ENCODE assay signal across 13 cellular contexts in genomic region chr7:973312-973711, GRCh38. TPM values are rescaled to one million over a fixed set of nuclear protein-coding genes. Genes with fewer than 3 reads are reported as not detected.
DNase-seq lines count a peak whose midpoint lies in the region; ATAC-seq and TF ChIP-seq lines count a peak whose summit lies in the region.
"Had no signal": no experiment of that assay in that cellular context is flagged by ENCODE, and none has a peak within 500 bp of the region (broad histone marks: within the 10 kb centered on the region; RNA-seq: fewer than 3 reads in every experiment).

No MANE protein-coding gene starts in this region.

- ATAC-seq in CD8-positive, alpha-beta T cell = no peak
- ATAC-seq in HCT116 = no peak

- H2AK5ac ChIP-seq in mesendoderm (ENCODE audit: low read length) = no peak overlapping the region

- H3K56ac ChIP-seq in mesendoderm (ENCODE audit: low read length) = no peak overlapping the region

- no peaks in the 10 kb centered on the region for H3K9me3 Mint-ChIP-seq in CD8-positive, alpha-beta T cell
- H3K9me3 Mint-ChIP-seq in activated T-helper 2 cell treated with anti-CD3 and anti-CD28 coated beads, Interferon-gamma antibody, Interleukin-2, Interleukin-4, amounts not matched to agents 10 μg/mL and 5 μg/mL and 100 μg/mL, durations not matched to agents 14 hours and 24 hours and 36 hours = no peaks in the 10 kb centered on the region
- no peaks in the 10 kb centered on the region for H3K9me3 Mint-ChIP-seq in nephron

- POLR2A ChIA-PET in CD8-positive, alpha-beta T cell (lab: Charles Lee) = interaction anchor here (0.9 to 4.1 kb wide), 3 partner anchors 9 to 97 kb away, joined by 3 to 30 read pairs (median 4); partner anchors contain the start of gene GET4
- POLR2A ChIA-PET in HCT116 (lab: Charles Lee) = no interaction called here

- H3K18ac ChIP-seq in mesendoderm (ENCODE audit: low read length) = no peak overlapping the region

- no peaks in the 10 kb centered on the region for H3K27me3 ChIP-seq in CD8-positive, alpha-beta T cell (ENCODE audit: insufficient read depth, low read length)
- H3K27me3 ChIP-seq in HCT116 (ENCODE audit: insufficient read depth, low read length) (no peaks in the 10 kb centered on the region), esophagus muscularis mucosa (no peaks in the 10 kb centered on the region), mesendoderm (ENCODE audit: insufficient read depth, low read length, poor library complexity) (no peaks in the 10 kb centered on the region)

- TF ChIP-seq EP300 in esophagus muscularis mucosa (IDR thresholded peaks at IDR 0.05) = no peak

- H3K4me1 ChIP-seq in CD8-positive, alpha-beta T cell (ENCODE audit: insufficient read depth, low read length) = peaks cover 28% of the 10 kb centered on the region
- H3K4me1 ChIP-seq in HCT116 (ENCODE audit: control insufficient read depth in 1 of 2, insufficient read depth in 2 of 2, low read length in 2 of 2) (peaks cover 0 to 5% of the 10 kb centered on the region in 2 experiments; a peak in 2 of 4 replicates), esophagus muscularis mucosa (peaks cover 32 to 55% (median 48%) of the 10 kb centered on the region in 4 donors), mesendoderm (ENCODE audit: control insufficient read depth, low read depth, low read length) (peaks cover 2% of the 10 kb centered on the region)

- H3K27ac Mint-ChIP-seq in CD8-positive, alpha-beta T cell = no peak overlapping the region
- H3K27ac Mint-ChIP-seq in activated T-helper 2 cell treated with anti-CD3 and anti-CD28 coated beads, Interferon-gamma antibody, Interleukin-2, Interleukin-4, amounts not matched to agents 10 μg/mL and 5 μg/mL and 100 μg/mL, durations not matched to agents 14 hours and 24 hours and 36 hours = no peak overlapping the region
- H3K27ac Mint-ChIP-seq in nephron = no peak overlapping the region

- H2BK15ac ChIP-seq in mesendoderm (replicated peaks; ENCODE audit: low read depth) = no peak overlapping the region

- no TSS peak for BruUV-seq in HCT116 (replicated peaks; lab: Mats Ljungman, UMichigan)

- CTCF ChIA-PET in CD8-positive, alpha-beta T cell (lab: Charles Lee) = interaction anchor here (0.9 to 4.3 kb wide), 5 partner anchors 16 to 100 kb away, joined by 3 to 22 read pairs (median 10); no protein-coding TSS in a partner anchor
- CTCF ChIA-PET in HCT116 (lab: Charles Lee) = no interaction called here

- H3K9me2 ChIP-seq in HCT116 (ENCODE audit: insufficient read depth) = no peaks in the 10 kb centered on the region

- peaks cover 31% of the 10 kb centered on the region for H3K4me1 Mint-ChIP-seq in CD8-positive, alpha-beta T cell (ENCODE audit: low read depth)
- peaks cover 12% of the 10 kb centered on the region for H3K4me1 Mint-ChIP-seq in activated T-helper 2 cell treated with anti-CD3 and anti-CD28 coated beads, Interferon-gamma antibody, Interleukin-2, Interleukin-4, amounts not matched to agents 10 μg/mL and 5 μg/mL and 100 μg/mL, durations not matched to agents 14 hours and 24 hours and 36 hours (ENCODE audit: low read depth)
- peaks cover 21% of the 10 kb centered on the region for H3K4me1 Mint-ChIP-seq in nephron

- no peak overlapping the region for H2BK5ac ChIP-seq in mesendoderm (ENCODE audit: low read length)

- intact Hi-C loops in CD8-positive, alpha-beta T cell (cut with DNase I, micrococcal nuclease) = loop anchor here in 1 of 2 experiments (10.0 kb wide), 1 partner anchor 649 kb away; no protein-coding TSS in a partner anchor
- intact Hi-C loops in HCT116 (cut with micrococcal nuclease) (no loop called here), esophagus muscularis mucosa (cut with DNase I) (no loop called here)
- intact Hi-C loops in activated T-helper 2 cell treated with anti-CD3 and anti-CD28 coated beads, Interferon-gamma antibody, Interleukin-2, Interleukin-4, amounts not matched to agents 10 μg/mL and 5 μg/mL and 100 μg/mL, durations not matched to agents 14 hours and 24 hours and 36 hours (cut with micrococcal nuclease) = no loop called here

- H3K4me2 ChIP-seq in HCT116 (ENCODE audit: low read length) (peak overlapping the region; percentile 98; the same call in 1 of the 2 replicates), mesendoderm (ENCODE audit: low read length) (no peak overlapping the region)

- peaks cover 32% of the 10 kb centered on the region for H3K36me3 ChIP-seq in CD8-positive, alpha-beta T cell (ENCODE audit: insufficient read depth, low read length)
- H3K36me3 ChIP-seq in HCT116 (ENCODE audit: control insufficient read depth in 1 of 2, insufficient read depth in 2 of 2, low read length in 2 of 2) (peaks cover 27 to 28% of the 10 kb centered on the region in 2 experiments; a peak in 3 of 4 replicates), esophagus muscularis mucosa (peaks cover 39 to 53% (median 48%) of the 10 kb centered on the region in 4 donors), mesendoderm (ENCODE audit: control insufficient read depth, insufficient read depth, low read length) (peaks cover 10% of the 10 kb centered on the region)

- H3K79me1 ChIP-seq in mesendoderm (ENCODE audit: low read length) = peaks cover 12% of the 10 kb centered on the region

- TF ChIP-seq CTCF in CD8-positive, alpha-beta T cell (IDR thresholded peaks at IDR 0.05) = no peak
- TF ChIP-seq CTCF in HCT116 (IDR thresholded peaks at IDR 0.05 in 2 of 3, conservative IDR thresholded peaks at IDR 0.05 in 1 of 3; ENCODE audit: borderline replicate concordance in 1 of 3, insufficient read depth in 1 of 3, low read depth in 2 of 3, low read length in 2 of 3) = no peak
- TF ChIP-seq CTCF in nephron (IDR thresholded peaks at IDR 0.05; ENCODE audit: unreplicated experiment in 3 of 3) = no peak
- no peak for TF ChIP-seq CTCF in esophagus muscularis mucosa (IDR thresholded peaks at IDR 0.05)

- H3K4ac ChIP-seq in mesendoderm (ENCODE audit: low read depth, low read length) = no peak overlapping the region

- peaks cover 58% of the 10 kb centered on the region for H3K79me2 ChIP-seq in HCT116 (ENCODE audit: insufficient read depth, low read length)
- H3K79me2 ChIP-seq in mesendoderm (ENCODE audit: control insufficient read depth, insufficient read depth, low read length) = peaks cover 17% of the 10 kb centered on the region

- no peak overlapping the region for H2AFZ ChIP-seq in HCT116 (ENCODE audit: low read depth, low read length, poor library complexity, severe bottlenecking)

- H3K4me3 Mint-ChIP-seq in CD8-positive, alpha-beta T cell = peak overlapping the region; percentile 59
- H3K4me3 Mint-ChIP-seq in activated T-helper 2 cell treated with anti-CD3 and anti-CD28 coated beads, Interferon-gamma antibody, Interleukin-2, Interleukin-4, amounts not matched to agents 10 μg/mL and 5 μg/mL and 100 μg/mL, durations not matched to agents 14 hours and 24 hours and 36 hours (ENCODE audit: low read depth) = peak overlapping the region; percentile 60
- H3K4me3 Mint-ChIP-seq in nephron = peak overlapping the region; percentile 69 to 77 (median 69)

- H3K23ac ChIP-seq in mesendoderm (ENCODE audit: low read length) = no peak overlapping the region

- RAD21 ChIA-PET in HCT116 (lab: Charles Lee; ENCODE audit: low non-redundant PET in 1 of 2, low total read pairs in 2 of 2, uncharacterized antibody in 2 of 2, unreplicated experiment in 2 of 2) = no interaction called here

- no peak for TF ChIP-seq POLR2A in HCT116 (IDR thresholded peaks at IDR 0.05; ENCODE audit: borderline replicate concordance, extremely low read depth, insufficient read depth, insufficient read length)
- no peak for TF ChIP-seq POLR2A in esophagus muscularis mucosa (IDR thresholded peaks at IDR 0.05; ENCODE audit: low read depth)

- DNase-seq in CD8-positive, alpha-beta T cell = no peak
- DNase-seq in HCT116 (ENCODE audit: low read depth, low spot score) (no peak), DMS79 (lab: John Stamatoyannopoulos, UW) (no peak), esophagus muscularis mucosa (ENCODE audit: extremely low spot score) (no peak), mesendoderm (no peak)
- DNase-seq in activated T-helper 2 cell treated with anti-CD3 and anti-CD28 coated beads, Interferon-gamma antibody, Interleukin-2, Interleukin-4, amounts not matched to agents 10 μg/mL and 5 μg/mL and 100 μg/mL, durations not matched to agents 14 hours and 24 hours and 36 hours (ENCODE audit: low spot score) = no peak
- DNase-seq in activated CD4-positive, alpha-beta T cell treated with anti-CD3 and anti-CD28 coated beads for 1 hour = no peak
- DNase-seq: foreskin fibroblast, NCI-H1105, NCI-H446 treated with DMSO at 0.1 percent for 48 hours had no signal

- H3K9me3 ChIP-seq in CD8-positive, alpha-beta T cell (ENCODE audit: low read length) = no peaks in the 10 kb centered on the region
- H3K9me3 ChIP-seq in HCT116 (ENCODE audit: control insufficient read depth in 1 of 2, insufficient read depth in 1 of 2, low read depth in 1 of 2, low read length in 2 of 2) (no peaks in the 10 kb centered on the region), esophagus muscularis mucosa (no peaks in the 10 kb centered on the region)

- no peak overlapping the region for H4K5ac ChIP-seq in mesendoderm (ENCODE audit: low read length)

- no peak overlapping the region for H3K27ac ChIP-seq in CD8-positive, alpha-beta T cell (ENCODE audit: low read depth, low read length)
- no peak overlapping the region for H3K27ac ChIP-seq in HCT116 (ENCODE audit: low read depth, low read length)
- no peak overlapping the region for H3K27ac ChIP-seq in esophagus muscularis mucosa (replicated peaks in 1 of 4)
- H3K27ac ChIP-seq in mesendoderm (ENCODE audit: low read depth, low read length) = no peak overlapping the region
- H3K27ac ChIP-seq: skin epidermis had no signal

- no peak overlapping the region for H2BK120ac ChIP-seq in mesendoderm (ENCODE audit: low read depth, low read length)

- H4K8ac ChIP-seq in mesendoderm (ENCODE audit: low read depth, low read length) = no peak overlapping the region

- no peaks in the 10 kb centered on the region for H3K27me3 Mint-ChIP-seq in CD8-positive, alpha-beta T cell (ENCODE audit: low read depth)
- no peaks in the 10 kb centered on the region for H3K27me3 Mint-ChIP-seq in activated T-helper 2 cell treated with anti-CD3 and anti-CD28 coated beads, Interferon-gamma antibody, Interleukin-2, Interleukin-4, amounts not matched to agents 10 μg/mL and 5 μg/mL and 100 μg/mL, durations not matched to agents 14 hours and 24 hours and 36 hours (ENCODE audit: low read depth)
- no peaks in the 10 kb centered on the region for H3K27me3 Mint-ChIP-seq in nephron (ENCODE audit: low read depth)

- H3K4me3 ChIP-seq in CD8-positive, alpha-beta T cell (ENCODE audit: low read depth, low read length) = no peak overlapping the region
- H3K4me3 ChIP-seq in HCT116 (replicated peaks in 1 of 2; ENCODE audit: low read depth in 1 of 2, low read length in 2 of 2) (no peak overlapping the region), esophagus muscularis mucosa (peak overlapping the region in 1 of 4 donors; percentile 96), mesendoderm (ENCODE audit: low read length) (no peak overlapping the region)

- H3K36me3 Mint-ChIP-seq in CD8-positive, alpha-beta T cell = peaks cover 41% of the 10 kb centered on the region
- peaks cover 42% of the 10 kb centered on the region for H3K36me3 Mint-ChIP-seq in activated T-helper 2 cell treated with anti-CD3 and anti-CD28 coated beads, Interferon-gamma antibody, Interleukin-2, Interleukin-4, amounts not matched to agents 10 μg/mL and 5 μg/mL and 100 μg/mL, durations not matched to agents 14 hours and 24 hours and 36 hours (ENCODE audit: low read depth)
- peaks cover 22% of the 10 kb centered on the region for H3K36me3 Mint-ChIP-seq in nephron (ENCODE audit: low read depth)

- no peak for TF ChIP-seq RAD21 in HCT116 (IDR thresholded peaks at IDR 0.05; ENCODE audit: low read depth)

- H3K9ac ChIP-seq in HCT116 (ENCODE audit: low read length) (no peak overlapping the region), mesendoderm (ENCODE audit: low read length) (no peak overlapping the region)

- peaks cover 10% of the 10 kb centered on the region; the same call in 1 of the 2 replicates for H4K20me1 ChIP-seq in HCT116 (ENCODE audit: insufficient read depth)

- 94% methylated on average over 9 of the region's 9 CpGs for WGBS in esophagus muscularis mucosa
- WGBS in mesendoderm (ENCODE audit: extremely low coverage, insufficient coverage, low lambda C conversion rate) = no CpG with 5 or more reads among the region's 9 CpGs

RNA-seq across cellular contexts. Expression of gene COX19, which starts 2.0 kb away (rescaled TPM):
- total RNA-seq in CD8-positive, alpha-beta T cell = 10 to 100 TPM; 40.3 to 42.4 TPM
- total RNA-seq in HCT116 (2021; ENCODE audit: unreplicated experiment) (14.0 TPM), esophagus muscularis mucosa (10 to 100 TPM in 2 of 4 donors, 1 to 10 TPM in 2; 6.3 to 13.3 (median 9.7) TPM)
- polyA plus RNA-seq in HCT116 (2012) = 5.3 and 7.0 TPM in 2 replicates
- 15.0 and 17.2 TPM in 2 replicates for total RNA-seq in activated T-helper 2 cell treated with anti-CD3 and anti-CD28 coated beads, Interferon-gamma antibody, Interleukin-2, Interleukin-4, amounts not matched to agents 10 μg/mL and 5 μg/mL and 100 μg/mL, durations not matched to agents 14 hours and 24 hours and 36 hours
- polyA plus RNA-seq in mesendoderm (2013, experiment 1 of 2) = 5.7 TPM
- 5.2 TPM for polyA plus RNA-seq in mesendoderm (2013, experiment 2 of 2)

RNA-seq across cellular contexts. Expression of gene CYP2W1, which starts 9.7 kb away (rescaled TPM):
- not detected for total RNA-seq in CD8-positive, alpha-beta T cell
- total RNA-seq in HCT116 (2021; ENCODE audit: unreplicated experiment) = not detected
- 0.08 and 0.12 TPM in 2 replicates for polyA plus RNA-seq in HCT116 (2012)
- not detected in 2 replicates for total RNA-seq in activated T-helper 2 cell treated with anti-CD3 and anti-CD28 coated beads, Interferon-gamma antibody, Interleukin-2, Interleukin-4, amounts not matched to agents 10 μg/mL and 5 μg/mL and 100 μg/mL, durations not matched to agents 14 hours and 24 hours and 36 hours
- under 1 TPM in 2 of 4 donors, not detected in 2; 0.23 to 0.66 TPM for total RNA-seq in esophagus muscularis mucosa
- polyA plus RNA-seq in mesendoderm (2013, experiment 1 of 2) = not detected
- not detected for polyA plus RNA-seq in mesendoderm (2013, experiment 2 of 2)
- total RNA-seq: myocyte had no signal

RNA-seq across cellular contexts. Expression of gene ADAP1, which starts 18.8 kb away (rescaled TPM):
- total RNA-seq in CD8-positive, alpha-beta T cell = 10 to 100 TPM; 10.9 to 11.5 TPM
- total RNA-seq in HCT116 (2021; ENCODE audit: unreplicated experiment) (34.0 TPM), esophagus muscularis mucosa (10 to 100 TPM; 41.9 to 94.2 (median 78.3) TPM)
- polyA plus RNA-seq in HCT116 (2012) = 48.8 and 50.6 TPM in 2 replicates
- 62.8 and 65.2 TPM in 2 replicates for total RNA-seq in activated T-helper 2 cell treated with anti-CD3 and anti-CD28 coated beads, Interferon-gamma antibody, Interleukin-2, Interleukin-4, amounts not matched to agents 10 μg/mL and 5 μg/mL and 100 μg/mL, durations not matched to agents 14 hours and 24 hours and 36 hours
- 3.1 TPM for polyA plus RNA-seq in mesendoderm (2013, experiment 1 of 2)
- polyA plus RNA-seq in mesendoderm (2013, experiment 2 of 2) = 3.4 TPM
